In the genomic region with DNA sequence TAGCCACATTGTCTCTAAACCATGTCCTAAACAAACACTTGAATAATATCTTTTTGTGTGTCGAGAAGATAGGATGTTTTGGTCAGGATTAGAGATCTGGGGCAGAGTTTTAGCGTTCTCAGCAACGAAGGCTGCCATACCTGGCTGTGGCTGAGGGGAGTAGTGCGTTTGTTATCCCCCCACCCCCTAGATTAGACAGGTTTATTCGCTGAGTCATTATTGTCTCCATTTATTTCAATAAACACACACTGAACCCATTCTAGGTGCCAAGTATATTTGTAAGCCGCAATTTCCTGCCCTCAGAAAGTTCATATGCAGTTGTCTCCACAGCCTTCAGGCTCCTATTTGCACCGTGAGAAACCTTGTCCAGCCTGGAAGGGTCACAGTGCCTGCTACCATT, we compare ENCODE assay signal across 3 cellular contexts.
TF ChIP-seq lines count a peak whose summit lies in the region.

No MANE protein-coding gene starts in this region.

TF ChIP-seq in GM23338, 12 proteins besides CTCF, POLR2A, EP300 and RAD21 (continues in another document):
- TF ChIP-seq, protein P1, sequence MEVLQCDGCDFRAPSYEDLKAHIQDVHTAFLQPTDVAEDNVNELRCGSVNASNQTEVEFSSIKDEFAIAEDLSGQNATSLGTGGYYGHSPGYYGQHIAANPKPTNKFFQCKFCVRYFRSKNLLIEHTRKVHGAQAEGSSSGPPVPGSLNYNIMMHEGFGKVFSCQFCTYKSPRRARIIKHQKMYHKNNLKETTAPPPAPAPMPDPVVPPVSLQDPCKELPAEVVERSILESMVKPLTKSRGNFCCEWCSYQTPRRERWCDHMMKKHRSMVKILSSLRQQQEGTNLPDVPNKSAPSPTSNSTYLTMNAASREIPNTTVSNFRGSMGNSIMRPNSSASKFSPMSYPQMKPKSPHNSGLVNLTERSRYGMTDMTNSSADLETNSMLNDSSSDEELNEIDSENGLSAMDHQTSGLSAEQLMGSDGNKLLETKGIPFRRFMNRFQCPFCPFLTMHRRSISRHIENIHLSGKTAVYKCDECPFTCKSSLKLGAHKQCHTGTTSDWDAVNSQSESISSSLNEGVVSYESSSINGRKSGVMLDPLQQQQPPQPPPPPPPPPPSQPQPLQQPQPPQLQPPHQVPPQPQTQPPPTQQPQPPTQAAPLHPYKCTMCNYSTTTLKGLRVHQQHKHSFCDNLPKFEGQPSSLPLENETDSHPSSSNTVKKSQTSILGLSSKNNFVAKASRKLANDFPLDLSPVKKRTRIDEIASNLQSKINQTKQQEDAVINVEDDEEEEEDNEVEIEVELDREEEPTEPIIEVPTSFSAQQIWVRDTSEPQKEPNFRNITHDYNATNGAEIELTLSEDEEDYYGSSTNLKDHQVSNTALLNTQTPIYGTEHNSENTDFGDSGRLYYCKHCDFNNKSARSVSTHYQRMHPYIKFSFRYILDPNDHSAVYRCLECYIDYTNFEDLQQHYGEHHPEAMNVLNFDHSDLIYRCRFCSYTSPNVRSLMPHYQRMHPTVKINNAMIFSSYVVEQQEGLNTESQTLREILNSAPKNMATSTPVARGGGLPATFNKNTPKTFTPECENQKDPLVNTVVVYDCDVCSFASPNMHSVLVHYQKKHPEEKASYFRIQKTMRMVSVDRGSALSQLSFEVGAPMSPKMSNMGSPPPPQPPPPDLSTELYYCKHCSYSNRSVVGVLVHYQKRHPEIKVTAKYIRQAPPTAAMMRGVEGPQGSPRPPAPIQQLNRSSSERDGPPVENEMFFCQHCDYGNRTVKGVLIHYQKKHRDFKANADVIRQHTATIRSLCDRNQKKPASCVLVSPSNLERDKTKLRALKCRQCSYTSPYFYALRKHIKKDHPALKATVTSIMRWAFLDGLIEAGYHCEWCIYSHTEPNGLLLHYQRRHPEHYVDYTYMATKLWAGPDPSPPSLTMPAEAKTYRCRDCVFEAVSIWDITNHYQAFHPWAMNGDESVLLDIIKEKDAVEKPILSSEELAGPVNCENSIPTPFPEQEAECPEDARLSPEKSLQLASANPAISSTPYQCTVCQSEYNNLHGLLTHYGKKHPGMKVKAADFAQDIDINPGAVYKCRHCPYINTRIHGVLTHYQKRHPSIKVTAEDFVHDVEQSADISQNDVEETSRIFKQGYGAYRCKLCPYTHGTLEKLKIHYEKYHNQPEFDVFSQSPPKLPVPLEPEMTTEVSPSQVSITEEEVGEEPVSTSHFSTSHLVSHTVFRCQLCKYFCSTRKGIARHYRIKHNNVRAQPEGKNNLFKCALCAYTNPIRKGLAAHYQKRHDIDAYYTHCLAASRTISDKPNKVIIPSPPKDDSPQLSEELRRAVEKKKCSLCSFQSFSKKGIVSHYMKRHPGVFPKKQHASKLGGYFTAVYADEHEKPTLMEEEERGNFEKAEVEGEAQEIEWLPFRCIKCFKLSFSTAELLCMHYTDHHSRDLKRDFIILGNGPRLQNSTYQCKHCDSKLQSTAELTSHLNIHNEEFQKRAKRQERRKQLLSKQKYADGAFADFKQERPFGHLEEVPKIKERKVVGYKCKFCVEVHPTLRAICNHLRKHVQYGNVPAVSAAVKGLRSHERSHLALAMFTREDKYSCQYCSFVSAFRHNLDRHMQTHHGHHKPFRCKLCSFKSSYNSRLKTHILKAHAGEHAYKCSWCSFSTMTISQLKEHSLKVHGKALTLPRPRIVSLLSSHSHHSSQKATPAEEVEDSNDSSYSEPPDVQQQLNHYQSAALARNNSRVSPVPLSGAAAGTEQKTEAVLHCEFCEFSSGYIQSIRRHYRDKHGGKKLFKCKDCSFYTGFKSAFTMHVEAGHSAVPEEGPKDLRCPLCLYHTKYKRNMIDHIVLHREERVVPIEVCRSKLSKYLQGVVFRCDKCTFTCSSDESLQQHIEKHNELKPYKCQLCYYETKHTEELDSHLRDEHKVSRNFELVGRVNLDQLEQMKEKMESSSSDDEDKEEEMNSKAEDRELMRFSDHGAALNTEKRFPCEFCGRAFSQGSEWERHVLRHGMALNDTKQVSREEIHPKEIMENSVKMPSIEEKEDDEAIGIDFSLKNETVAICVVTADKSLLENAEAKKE (CRISPR knock-in tag; IDR thresholded peaks at IDR 0.05), result no peak
- TF ChIP-seq POLR2AphosphoS5 (IDR thresholded peaks at IDR 0.05; ENCODE audit: low read depth), result no peak
- TF ChIP-seq, protein P2, sequence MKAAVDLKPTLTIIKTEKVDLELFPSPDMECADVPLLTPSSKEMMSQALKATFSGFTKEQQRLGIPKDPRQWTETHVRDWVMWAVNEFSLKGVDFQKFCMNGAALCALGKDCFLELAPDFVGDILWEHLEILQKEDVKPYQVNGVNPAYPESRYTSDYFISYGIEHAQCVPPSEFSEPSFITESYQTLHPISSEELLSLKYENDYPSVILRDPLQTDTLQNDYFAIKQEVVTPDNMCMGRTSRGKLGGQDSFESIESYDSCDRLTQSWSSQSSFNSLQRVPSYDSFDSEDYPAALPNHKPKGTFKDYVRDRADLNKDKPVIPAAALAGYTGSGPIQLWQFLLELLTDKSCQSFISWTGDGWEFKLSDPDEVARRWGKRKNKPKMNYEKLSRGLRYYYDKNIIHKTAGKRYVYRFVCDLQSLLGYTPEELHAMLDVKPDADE (IDR thresholded peaks at IDR 0.05), result no peak

TF ChIP-seq in IMR-90, 13 proteins besides CTCF, POLR2A, EP300 and RAD21:
- TF ChIP-seq, protein P3, sequence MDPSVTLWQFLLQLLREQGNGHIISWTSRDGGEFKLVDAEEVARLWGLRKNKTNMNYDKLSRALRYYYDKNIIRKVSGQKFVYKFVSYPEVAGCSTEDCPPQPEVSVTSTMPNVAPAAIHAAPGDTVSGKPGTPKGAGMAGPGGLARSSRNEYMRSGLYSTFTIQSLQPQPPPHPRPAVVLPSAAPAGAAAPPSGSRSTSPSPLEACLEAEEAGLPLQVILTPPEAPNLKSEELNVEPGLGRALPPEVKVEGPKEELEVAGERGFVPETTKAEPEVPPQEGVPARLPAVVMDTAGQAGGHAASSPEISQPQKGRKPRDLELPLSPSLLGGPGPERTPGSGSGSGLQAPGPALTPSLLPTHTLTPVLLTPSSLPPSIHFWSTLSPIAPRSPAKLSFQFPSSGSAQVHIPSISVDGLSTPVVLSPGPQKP (IDR thresholded peaks at IDR 0.05; ENCODE audit: borderline replicate concordance, low read depth, low read length), result no peak
- TF ChIP-seq NFE2L2 (IDR thresholded peaks at IDR 0.05; ENCODE audit: low read depth, low read length), result peak; percentile 55

TF ChIP-seq in WTC11, 78 proteins besides CTCF, POLR2A, EP300 and RAD21 (continued from another document):
- TF ChIP-seq, protein P4, sequence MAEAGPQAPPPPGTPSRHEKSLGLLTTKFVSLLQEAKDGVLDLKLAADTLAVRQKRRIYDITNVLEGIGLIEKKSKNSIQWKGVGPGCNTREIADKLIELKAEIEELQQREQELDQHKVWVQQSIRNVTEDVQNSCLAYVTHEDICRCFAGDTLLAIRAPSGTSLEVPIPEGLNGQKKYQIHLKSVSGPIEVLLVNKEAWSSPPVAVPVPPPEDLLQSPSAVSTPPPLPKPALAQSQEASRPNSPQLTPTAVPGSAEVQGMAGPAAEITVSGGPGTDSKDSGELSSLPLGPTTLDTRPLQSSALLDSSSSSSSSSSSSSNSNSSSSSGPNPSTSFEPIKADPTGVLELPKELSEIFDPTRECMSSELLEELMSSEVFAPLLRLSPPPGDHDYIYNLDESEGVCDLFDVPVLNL (CRISPR knock-in tag; IDR thresholded peaks at IDR 0.05; ENCODE audit: borderline replicate concordance, low read depth), result no peak
- TF ChIP-seq ZNF416 (CRISPR knock-in tag; IDR thresholded peaks at IDR 0.05) (no peak), GTF2I (CRISPR knock-in tag; conservative IDR thresholded peaks at IDR 0.05) (no peak)
- TF ChIP-seq, protein P5, sequence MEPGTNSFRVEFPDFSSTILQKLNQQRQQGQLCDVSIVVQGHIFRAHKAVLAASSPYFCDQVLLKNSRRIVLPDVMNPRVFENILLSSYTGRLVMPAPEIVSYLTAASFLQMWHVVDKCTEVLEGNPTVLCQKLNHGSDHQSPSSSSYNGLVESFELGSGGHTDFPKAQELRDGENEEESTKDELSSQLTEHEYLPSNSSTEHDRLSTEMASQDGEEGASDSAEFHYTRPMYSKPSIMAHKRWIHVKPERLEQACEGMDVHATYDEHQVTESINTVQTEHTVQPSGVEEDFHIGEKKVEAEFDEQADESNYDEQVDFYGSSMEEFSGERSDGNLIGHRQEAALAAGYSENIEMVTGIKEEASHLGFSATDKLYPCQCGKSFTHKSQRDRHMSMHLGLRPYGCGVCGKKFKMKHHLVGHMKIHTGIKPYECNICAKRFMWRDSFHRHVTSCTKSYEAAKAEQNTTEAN (CRISPR knock-in tag; IDR thresholded peaks at IDR 0.05), result no peak
- TF ChIP-seq, protein P6, sequence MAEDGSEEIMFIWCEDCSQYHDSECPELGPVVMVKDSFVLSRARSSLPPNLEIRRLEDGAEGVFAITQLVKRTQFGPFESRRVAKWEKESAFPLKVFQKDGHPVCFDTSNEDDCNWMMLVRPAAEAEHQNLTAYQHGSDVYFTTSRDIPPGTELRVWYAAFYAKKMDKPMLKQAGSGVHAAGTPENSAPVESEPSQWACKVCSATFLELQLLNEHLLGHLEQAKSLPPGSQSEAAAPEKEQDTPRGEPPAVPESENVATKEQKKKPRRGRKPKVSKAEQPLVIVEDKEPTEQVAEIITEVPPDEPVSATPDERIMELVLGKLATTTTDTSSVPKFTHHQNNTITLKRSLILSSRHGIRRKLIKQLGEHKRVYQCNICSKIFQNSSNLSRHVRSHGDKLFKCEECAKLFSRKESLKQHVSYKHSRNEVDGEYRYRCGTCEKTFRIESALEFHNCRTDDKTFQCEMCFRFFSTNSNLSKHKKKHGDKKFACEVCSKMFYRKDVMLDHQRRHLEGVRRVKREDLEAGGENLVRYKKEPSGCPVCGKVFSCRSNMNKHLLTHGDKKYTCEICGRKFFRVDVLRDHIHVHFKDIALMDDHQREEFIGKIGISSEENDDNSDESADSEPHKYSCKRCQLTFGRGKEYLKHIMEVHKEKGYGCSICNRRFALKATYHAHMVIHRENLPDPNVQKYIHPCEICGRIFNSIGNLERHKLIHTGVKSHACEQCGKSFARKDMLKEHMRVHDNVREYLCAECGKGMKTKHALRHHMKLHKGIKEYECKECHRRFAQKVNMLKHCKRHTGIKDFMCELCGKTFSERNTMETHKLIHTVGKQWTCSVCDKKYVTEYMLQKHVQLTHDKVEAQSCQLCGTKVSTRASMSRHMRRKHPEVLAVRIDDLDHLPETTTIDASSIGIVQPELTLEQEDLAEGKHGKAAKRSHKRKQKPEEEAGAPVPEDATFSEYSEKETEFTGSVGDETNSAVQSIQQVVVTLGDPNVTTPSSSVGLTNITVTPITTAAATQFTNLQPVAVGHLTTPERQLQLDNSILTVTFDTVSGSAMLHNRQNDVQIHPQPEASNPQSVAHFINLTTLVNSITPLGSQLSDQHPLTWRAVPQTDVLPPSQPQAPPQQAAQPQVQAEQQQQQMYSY (CRISPR knock-in tag; IDR thresholded peaks at IDR 0.05), result no peak
